ENCODE assay signal across 1 cellular context in genomic region chr2:219435701-219436100, GRCh38.
TF ChIP-seq lines count a peak whose summit lies in the region.

No MANE protein-coding gene starts in this region.

TF ChIP-seq in H1, 55 proteins besides CTCF, POLR2A, EP300 and RAD21:
- TF ChIP-seq ASH2L (IDR thresholded peaks at IDR 0.05; ENCODE audit: low read length) (no peak), MAFK (IDR thresholded peaks at IDR 0.05; ENCODE audit: low read depth, low read length) (no peak), CEBPB (IDR thresholded peaks at IDR 0.05; ENCODE audit: low read depth, low read length) (no peak), PHF8 (conservative IDR thresholded peaks at IDR 0.05; ENCODE audit: low read depth, low read length) (no peak), BCL11A (IDR thresholded peaks at IDR 0.05; ENCODE audit: low read depth in 2 of 2, low read length in 2 of 2) (no peak), CBX5 (IDR thresholded peaks at IDR 0.05; ENCODE audit: low read depth, low read length) (no peak), SP1 (IDR thresholded peaks at IDR 0.05; ENCODE audit: low read depth, low read length) (no peak), RXRA (IDR thresholded peaks at IDR 0.05; ENCODE audit: insufficient read depth, low read depth, low read length) (no peak), CREB1 (IDR thresholded peaks at IDR 0.05) (no peak), RNF2 (IDR thresholded peaks at IDR 0.05; ENCODE audit: borderline replicate concordance, low read depth, low read length, missing control alignments, poor library complexity, severe bottlenecking) (no peak), CHD2 (IDR thresholded peaks at IDR 0.05; ENCODE audit: low read length) (no peak)
